20 cellular contexts compared by ENCODE assay signal in the genomic region with DNA sequence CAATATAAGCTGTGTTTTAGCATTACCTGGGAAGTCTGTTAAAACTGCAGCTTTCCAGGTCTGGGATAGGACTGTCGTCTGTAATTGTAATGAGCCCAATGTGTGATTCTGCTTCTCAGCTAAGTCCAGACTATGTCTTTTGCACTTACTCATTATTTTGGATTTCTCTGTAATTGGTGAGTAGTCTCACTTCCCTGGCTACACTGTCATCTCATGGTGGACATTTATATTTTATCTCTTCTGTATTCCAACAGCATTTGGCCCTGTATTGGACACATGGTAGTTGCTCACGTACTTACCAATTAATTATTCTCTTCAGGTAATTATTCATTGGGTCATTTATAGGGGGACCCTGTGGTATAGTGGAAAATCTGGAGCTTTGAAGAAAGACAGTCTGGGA. TPM values are rescaled to one million over a fixed set of nuclear protein-coding genes. Genes with fewer than 3 reads are reported as not detected.
A peak's percentile ranks its signal among the peaks of the same experiment; 100 is the strongest.
DNase-seq lines count a peak whose midpoint lies in the region; ATAC-seq and TF ChIP-seq lines count a peak whose summit lies in the region.
"Had no signal": no experiment of that assay in that cellular context is flagged by ENCODE, and none has a peak within 500 bp of the region (broad histone marks: within the 10 kb centered on the region; RNA-seq: fewer than 3 reads in every experiment).

No MANE protein-coding gene starts in this region.

- ATAC-seq in HG03378 (IDR thresholded peaks at IDR 0.05; ENCODE audit: unreplicated experiment) (no peak), left lobe of liver (no peak), GM21825 (IDR thresholded peaks at IDR 0.05; ENCODE audit: unreplicated experiment) (no peak)
- ATAC-seq: HCT116, natural killer cell had no signal

- H3K27me3 ChIP-seq in DOHH2 (ENCODE audit: control insufficient read depth, low read length) = 0 out of 2 replicates have a peak, but pooled peaks cover 2% of the 10 kb centered on the region
- H3K27me3 ChIP-seq: dorsolateral prefrontal cortex, transverse colon had no signal

- DNase-seq in NCI-H1417 treated with DMSO at 0.1 percent for 48 hours (lab: John Stamatoyannopoulos, UW) (peak; percentile 1), chondrocyte (ENCODE audit: low spot score) (no peak), DMS 273 treated with DMSO at 0.1 percent for 48 hours (lab: John Stamatoyannopoulos, UW) (no peak), left lobe of liver (ENCODE audit: low spot score) (no peak)
- DNase-seq: activated CD8-positive, alpha-beta memory T cell treated with anti-CD3 and anti-CD28 coated beads for 24 hours; AML-193; dorsolateral prefrontal cortex; natural killer cell; NCI-H1092 treated with DMSO at 0.1 percent for 48 hours; sigmoid colon; stimulated activated CD4-positive, alpha-beta T cell treated with anti-CD3 and anti-CD28 coated beads, Interleukin-4, amount 100 ng/mL, for 24 hours; transverse colon had no signal

- H3F3A ChIP-seq in DOHH2 (ENCODE audit: control insufficient read depth, insufficient read depth) = no peaks in the 10 kb centered on the region

- H3K36me3 Mint-ChIP-seq in chondrocyte (ENCODE audit: low read depth) = no peaks in the 10 kb centered on the region
- no peaks in the 10 kb centered on the region for H3K36me3 Mint-ChIP-seq in nephron (ENCODE audit: low read depth)
- H3K36me3 Mint-ChIP-seq: natural killer cell had no signal

- no peaks in the 10 kb centered on the region for H4K20me1 ChIP-seq in DOHH2 (ENCODE audit: control insufficient read depth, insufficient read depth, low read depth, low read length)

- H3K4me3 Mint-ChIP-seq in chondrocyte (ENCODE audit: unreplicated experiment) = no peak overlapping the region
- no peak overlapping the region for H3K4me3 Mint-ChIP-seq in nephron
- H3K4me3 Mint-ChIP-seq: natural killer cell had no signal

- H3K27ac ChIP-seq in DOHH2 (ENCODE audit: low read depth, low read length) = no peak overlapping the region
- H3K27ac ChIP-seq: SK-N-MC, transverse colon had no signal

- H3K36me3 ChIP-seq in DOHH2 (ENCODE audit: control insufficient read depth, low read length) = no peaks in the 10 kb centered on the region
- H3K36me3 ChIP-seq: sigmoid colon, transverse colon had no signal

- no peaks in the 10 kb centered on the region for H3K4me1 ChIP-seq in DOHH2 (ENCODE audit: control insufficient read depth, low read length)
- H3K4me1 ChIP-seq: transverse colon had no signal

- H3K79me2 ChIP-seq in DOHH2 (ENCODE audit: control insufficient read depth, low read length) = no peaks in the 10 kb centered on the region

- H3K9me3 Mint-ChIP-seq in chondrocyte (ENCODE audit: low read depth) (no peaks in the 10 kb centered on the region), nephron (no peaks in the 10 kb centered on the region)
- H3K9me3 Mint-ChIP-seq: activated T-helper 2 cell treated with anti-CD3 and anti-CD28 coated beads, Interferon-gamma antibody, Interleukin-2, Interleukin-4, amounts not matched to agents 10 μg/mL and 5 μg/mL and 100 μg/mL, durations not matched to agents 14 hours and 24 hours and 36 hours; natural killer cell had no signal

- no peak overlapping the region for H3K4me3 ChIP-seq in DOHH2 (ENCODE audit: low read length)
- H3K4me3 ChIP-seq: dorsolateral prefrontal cortex, sigmoid colon, SK-N-MC, transverse colon had no signal

- no peak overlapping the region for H3K4me2 ChIP-seq in DOHH2 (ENCODE audit: low read length)

- peak; percentile 10 for TF ChIP-seq CTCF in DOHH2 (IDR thresholded peaks at IDR 0.05; ENCODE audit: low read depth, low read length, poor library complexity, severe bottlenecking)
- peak; percentile 78 for TF ChIP-seq CTCF in chondrocyte (IDR thresholded peaks at IDR 0.05)
- peak; percentile 26 to 32 (median 29) for TF ChIP-seq CTCF in nephron (IDR thresholded peaks at IDR 0.05; ENCODE audit: unreplicated experiment in 3 of 3)

- H3K4me1 Mint-ChIP-seq in chondrocyte (ENCODE audit: low read depth) (peaks cover 15% of the 10 kb centered on the region), nephron (peaks cover 7% of the 10 kb centered on the region)
- H3K4me1 Mint-ChIP-seq: natural killer cell had no signal

- H3K9me2 ChIP-seq in DOHH2 (replicated peaks; ENCODE audit: control insufficient read depth, low read length) = no peaks in the 10 kb centered on the region

- H3K9me3 ChIP-seq in DOHH2 (ENCODE audit: control insufficient read depth, insufficient read depth, low read length) = no peaks in the 10 kb centered on the region
- H3K9me3 ChIP-seq: sigmoid colon, transverse colon had no signal

- H3K27me3 Mint-ChIP-seq in chondrocyte (ENCODE audit: low read depth) = peaks cover 3% of the 10 kb centered on the region
- peaks cover 42% of the 10 kb centered on the region for H3K27me3 Mint-ChIP-seq in nephron (ENCODE audit: low read depth)

- H3K27ac Mint-ChIP-seq in chondrocyte (ENCODE audit: unreplicated experiment) = no peak overlapping the region
- H3K27ac Mint-ChIP-seq in nephron = no peak overlapping the region
- H3K27ac Mint-ChIP-seq: activated T-helper 2 cell treated with anti-CD3 and anti-CD28 coated beads, Interferon-gamma antibody, Interleukin-2, Interleukin-4, amounts not matched to agents 10 μg/mL and 5 μg/mL and 100 μg/mL, durations not matched to agents 14 hours and 24 hours and 36 hours; natural killer cell had no signal

RNA-seq across cellular contexts. Expression of gene LHCGR, which starts 28.0 kb away (rescaled TPM):
- total RNA-seq in chondrocyte = not detected in 3 replicates
- not detected for total RNA-seq in left lobe of liver
- total RNA-seq: activated T-helper 2 cell treated with anti-CD3 and anti-CD28 coated beads, Interferon-gamma antibody, Interleukin-2, Interleukin-4, amounts not matched to agents 10 μg/mL and 5 μg/mL and 100 μg/mL, durations not matched to agents 14 hours and 24 hours and 36 hours; liver; natural killer cell; sigmoid colon; transverse colon had no signal

Comparison
In these comparisons a context has a peak if more than half of its experiments do, and no peak if none do; other contexts are left out.
1. CTCF ChIP-seq: peak in every context shown above with its lines; median percentile 78 in chondrocyte; 29 in nephron; 10 in DOHH2.